Comparison of ENCODE assay signal across 14 cellular contexts in genomic region chr12:54287316-54288157, GRCh38. TPM values are rescaled to one million over a fixed set of nuclear protein-coding genes. Genes with fewer than 3 reads are reported as not detected.
DNase-seq lines count a peak whose midpoint lies in the region; ATAC-seq, FAIRE-seq and TF ChIP-seq lines count a peak whose summit lies in the region.
"Had no signal": no experiment of that assay in that cellular context is flagged by ENCODE, and none has a peak within 500 bp of the region (broad histone marks: within the 10 kb centered on the region; RNA-seq: fewer than 3 reads in every experiment).

No MANE protein-coding gene starts in this region.

- no peak overlapping the region for H3K27ac Mint-ChIP-seq in activated naive CD4-positive, alpha-beta T cell treated with anti-CD3 and anti-CD28 coated beads for 36 hours
- peak overlapping the region; percentile 22 for H3K27ac Mint-ChIP-seq in chondrocyte (ENCODE audit: unreplicated experiment)
- peak overlapping the region; percentile 70 for H3K27ac Mint-ChIP-seq in stimulated activated effector memory CD8-positive, alpha-beta T cell treated with anti-CD3 and anti-CD28 coated beads, Interleukin-12 subunit alpha, Interleukin-12 subunit beta, amount 100 ng/mL, for 72 hours

- no peaks in the 10 kb centered on the region for H3K36me3 Mint-ChIP-seq in activated naive CD4-positive, alpha-beta T cell treated with anti-CD3 and anti-CD28 coated beads for 36 hours (ENCODE audit: low read depth)
- peaks cover 41% of the 10 kb centered on the region for H3K36me3 Mint-ChIP-seq in chondrocyte (ENCODE audit: low read depth)
- peaks cover 4% of the 10 kb centered on the region for H3K36me3 Mint-ChIP-seq in stimulated activated effector memory CD8-positive, alpha-beta T cell treated with anti-CD3 and anti-CD28 coated beads, Interleukin-12 subunit alpha, Interleukin-12 subunit beta, amount 100 ng/mL, for 72 hours

- peak; percentile 23 for DNase-seq in activated naive CD4-positive, alpha-beta T cell treated with anti-CD3 and anti-CD28 coated beads, Interleukin-2, amount 50 U/mL, for 16 hours
- no peak for DNase-seq in activated naive CD4-positive, alpha-beta T cell treated with anti-CD3 and anti-CD28 coated beads for 36 hours
- DNase-seq in NCI-H524 treated with DMSO at 0.1 percent for 48 hours (lab: John Stamatoyannopoulos, UW) (peak; percentile 65), chondrocyte (ENCODE audit: low spot score) (no peak), islet precursor cell (no peak), NOMO-1 (lab: John Stamatoyannopoulos, UW; ENCODE audit: unreplicated experiment in 2 of 2) (no peak), urothelium cell line (ENCODE audit: low spot score) (no peak)
- DNase-seq in stimulated activated effector memory CD8-positive, alpha-beta T cell treated with anti-CD3 and anti-CD28 coated beads, Interleukin-12 subunit alpha, Interleukin-12 subunit beta, amount 100 ng/mL, for 72 hours (ENCODE audit: low spot score in 2 of 2) = no peak
- DNase-seq: activated naive CD4-positive, alpha-beta T cell treated with Interleukin-2 at 50 U/mL for 16 hours; NCI-H2029; ovary had no signal

- peak; percentile 14 for ATAC-seq in stimulated activated effector memory CD8-positive, alpha-beta T cell treated with anti-CD3 and anti-CD28 coated beads, Interleukin-12 subunit alpha, Interleukin-12 subunit beta, amount 100 ng/mL, for 72 hours

- FAIRE-seq in urothelium cell line (lab: Jason Lieb, UNC) = no peak
- FAIRE-seq: endometrium, islet of Langerhans had no signal

- peaks cover 35% of the 10 kb centered on the region for H3K4me1 Mint-ChIP-seq in activated naive CD4-positive, alpha-beta T cell treated with anti-CD3 and anti-CD28 coated beads for 36 hours (ENCODE audit: low read depth)
- H3K4me1 Mint-ChIP-seq in chondrocyte (ENCODE audit: low read depth) = peaks cover 39% of the 10 kb centered on the region
- peaks cover 44% of the 10 kb centered on the region for H3K4me1 Mint-ChIP-seq in stimulated activated effector memory CD8-positive, alpha-beta T cell treated with anti-CD3 and anti-CD28 coated beads, Interleukin-12 subunit alpha, Interleukin-12 subunit beta, amount 100 ng/mL, for 72 hours

- no peaks in the 10 kb centered on the region for H3K27me3 Mint-ChIP-seq in activated naive CD4-positive, alpha-beta T cell treated with anti-CD3 and anti-CD28 coated beads for 36 hours (ENCODE audit: low read depth)
- no peaks in the 10 kb centered on the region for H3K27me3 Mint-ChIP-seq in chondrocyte (ENCODE audit: low read depth)

- TF ChIP-seq CTCF in chondrocyte (IDR thresholded peaks at IDR 0.05) = no peak

- H3K9me3 Mint-ChIP-seq in activated naive CD4-positive, alpha-beta T cell treated with anti-CD3 and anti-CD28 coated beads for 36 hours = no peaks in the 10 kb centered on the region
- no peaks in the 10 kb centered on the region for H3K9me3 Mint-ChIP-seq in chondrocyte (ENCODE audit: low read depth)
- H3K9me3 Mint-ChIP-seq in stimulated activated effector memory CD8-positive, alpha-beta T cell treated with anti-CD3 and anti-CD28 coated beads, Interleukin-12 subunit alpha, Interleukin-12 subunit beta, amount 100 ng/mL, for 72 hours = no peaks in the 10 kb centered on the region
- H3K9me3 Mint-ChIP-seq: T-helper 2 cell treated with Interferon-gamma antibody and Interleukin-4, amounts not matched to agents 5 μg/mL and 100 μg/mL, for 36 hours had no signal

- no peak overlapping the region for H3K4me3 Mint-ChIP-seq in activated naive CD4-positive, alpha-beta T cell treated with anti-CD3 and anti-CD28 coated beads for 36 hours
- H3K4me3 Mint-ChIP-seq in chondrocyte (ENCODE audit: unreplicated experiment) = no peak overlapping the region
- H3K4me3 Mint-ChIP-seq in stimulated activated effector memory CD8-positive, alpha-beta T cell treated with anti-CD3 and anti-CD28 coated beads, Interleukin-12 subunit alpha, Interleukin-12 subunit beta, amount 100 ng/mL, for 72 hours = no peak overlapping the region
- H3K4me3 Mint-ChIP-seq: T-helper 2 cell treated with Interferon-gamma antibody and Interleukin-4, amounts not matched to agents 5 μg/mL and 100 μg/mL, for 36 hours had no signal

- CTCF ChIA-PET in activated naive CD4-positive, alpha-beta T cell treated with anti-CD3 and anti-CD28 coated beads for 36 hours (lab: Charles Lee) = interaction anchor here (0.8 to 1.6 kb wide), 5 partner anchors 12 to 92 kb away, joined by 3 to 6 read pairs (median 4); no protein-coding TSS in a partner anchor

- intact Hi-C loops in activated naive CD4-positive, alpha-beta T cell treated with anti-CD3 and anti-CD28 coated beads for 36 hours (cut with micrococcal nuclease) = no loop called here

RNA-seq across cellular contexts. Expression of gene HNRNPA1, which starts 7.0 kb away (rescaled TPM):
- total RNA-seq in activated naive CD4-positive, alpha-beta T cell treated with anti-CD3 and anti-CD28 coated beads for 36 hours = 1,000 to 10,000 TPM; 2,231 to 2,234 TPM
- total RNA-seq in chondrocyte = 485 to 774 TPM (median 502 TPM) in 3 replicates

RNA-seq across cellular contexts. Expression of gene CBX5, which starts 7.6 kb away (rescaled TPM):
- total RNA-seq in activated naive CD4-positive, alpha-beta T cell treated with anti-CD3 and anti-CD28 coated beads for 36 hours = 100 to 1,000 TPM; 169 to 173 TPM
- 79.4 to 141 TPM (median 81.8 TPM) in 3 replicates for total RNA-seq in chondrocyte

RNA-seq across cellular contexts. Expression of gene NFE2, which starts 13.3 kb away (rescaled TPM):
- total RNA-seq in activated naive CD4-positive, alpha-beta T cell treated with anti-CD3 and anti-CD28 coated beads for 36 hours = not detected
- total RNA-seq in chondrocyte = not detected in 3 replicates

RNA-seq across cellular contexts. Expression of gene COPZ1, which starts 37.4 kb away (rescaled TPM):
- total RNA-seq in activated naive CD4-positive, alpha-beta T cell treated with anti-CD3 and anti-CD28 coated beads for 36 hours = 100 to 1,000 TPM in 1 of 2 experiments, 10 to 100 TPM in 1; 98.0 to 105 TPM
- 101 to 119 TPM (median 108 TPM) in 3 replicates for total RNA-seq in chondrocyte

Comparison
In these comparisons a context has a peak if more than half of its experiments do, and no peak if none do; other contexts are left out.
1. DNase-seq: peak in activated naive CD4-positive, alpha-beta T cell treated with anti-CD3 and anti-CD28 coated beads, Interleukin-2, amount 50 U/mL, for 16 hours (single experiment) and NCI-H524 treated with DMSO at 0.1 percent for 48 hours (single experiment); none in activated naive CD4-positive, alpha-beta T cell treated with anti-CD3 and anti-CD28 coated beads for 36 hours (single experiment), chondrocyte (single experiment), stimulated activated effector memory CD8-positive, alpha-beta T cell treated with anti-CD3 and anti-CD28 coated beads, Interleukin-12 subunit alpha, Interleukin-12 subunit beta, amount 100 ng/mL, for 72 hours (0 of 2), islet precursor cell (single experiment), NOMO-1 (0 of 2) and urothelium cell line (single experiment).